9 cellular contexts compared by ENCODE assay signal in the genomic region with DNA sequence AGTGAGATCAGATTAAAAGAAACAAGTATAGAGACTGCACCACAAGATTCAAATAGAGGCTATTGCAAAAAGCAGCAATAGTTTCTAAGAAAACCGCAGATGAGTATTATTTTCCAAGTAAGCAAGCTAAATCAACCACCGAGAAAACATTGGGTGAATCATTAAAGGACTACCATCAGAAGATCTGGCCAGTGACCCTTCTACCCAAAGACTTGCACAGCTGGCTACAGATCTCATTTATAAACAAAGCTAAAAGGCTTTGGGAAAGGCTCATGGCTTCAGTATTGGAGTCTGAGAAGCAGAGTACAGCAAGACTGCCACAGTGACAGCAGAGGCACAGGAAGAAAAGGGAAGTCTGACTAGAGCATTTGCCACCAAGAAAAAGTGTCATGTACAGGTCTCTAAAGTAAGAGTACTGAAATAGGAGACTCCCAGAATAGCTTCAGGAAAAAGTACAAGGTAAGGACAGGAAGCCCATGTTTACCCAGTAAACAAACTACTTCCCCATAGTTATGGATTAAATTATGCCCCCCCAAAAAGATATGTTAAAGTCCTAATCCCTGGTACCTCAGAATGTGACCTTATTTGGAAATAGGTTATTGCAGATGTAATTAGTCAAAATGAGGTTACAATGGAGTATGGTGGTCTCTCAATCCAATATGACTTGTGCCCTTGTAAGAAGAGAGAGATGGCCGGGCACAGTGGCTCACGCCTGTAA. TPM values are rescaled to one million over a fixed set of nuclear protein-coding genes. Genes with fewer than 3 reads are reported as not detected.
DNase-seq lines count a peak whose midpoint lies in the region; ATAC-seq and TF ChIP-seq lines count a peak whose summit lies in the region.
"Had no signal": no experiment of that assay in that cellular context is flagged by ENCODE, and none has a peak within 500 bp of the region (broad histone marks: within the 10 kb centered on the region; RNA-seq: fewer than 3 reads in every experiment).

No MANE protein-coding gene starts in this region.

- H3K4me3 Mint-ChIP-seq in activated T-cell treated with anti-CD3 and anti-CD28 coated beads, Interleukin-2, amount 50 U/mL, for 24 hours: no peak overlapping the region
- H3K4me3 Mint-ChIP-seq: effector memory CD8-positive, alpha-beta T cell had no signal

- no peaks in the 10 kb centered on the region for H3K9me3 Mint-ChIP-seq in activated T-cell treated with anti-CD3 and anti-CD28 coated beads, Interleukin-2, amount 50 U/mL, for 24 hours
- H3K9me3 Mint-ChIP-seq: effector memory CD8-positive, alpha-beta T cell had no signal

- no peak for TF ChIP-seq CTCF in GM10266 (IDR thresholded peaks at IDR 0.05; ENCODE audit: control insufficient read depth, insufficient read depth, low read depth, missing control alignments)

- ATAC-seq in GM21423 (IDR thresholded peaks at IDR 0.05; ENCODE audit: unreplicated experiment) (peak; percentile 95), HG03342 (IDR thresholded peaks at IDR 0.05; ENCODE audit: unreplicated experiment) (peak; percentile 91)
- ATAC-seq: effector memory CD8-positive, alpha-beta T cell had no signal

- no peaks in the 10 kb centered on the region for H3K36me3 Mint-ChIP-seq in activated T-cell treated with anti-CD3 and anti-CD28 coated beads, Interleukin-2, amount 50 U/mL, for 24 hours (ENCODE audit: low read depth)

- H3K4me1 Mint-ChIP-seq in activated T-cell treated with anti-CD3 and anti-CD28 coated beads, Interleukin-2, amount 50 U/mL, for 24 hours (ENCODE audit: low read depth): peaks cover 3% of the 10 kb centered on the region

- peak; percentile 13 for DNase-seq in GM10266 (ENCODE audit: extremely low spot score)
- peak; percentile 20 for DNase-seq in dedifferentiated amniotic fluid mesenchymal stem cell (ENCODE audit: extremely low spot score)
- no peak for DNase-seq in NCI-H2171 (lab: John Stamatoyannopoulos, UW)
- DNase-seq in dermis blood vessel endothelial cell: no peak
- no peak for DNase-seq in activated T-cell treated with anti-CD3 and anti-CD28 coated beads, Interleukin-2, amount 50 U/mL, for 24 hours
- no peak for DNase-seq in pons (ENCODE audit: low spot score)
- DNase-seq: effector memory CD8-positive, alpha-beta T cell had no signal

- H3K27me3 Mint-ChIP-seq in activated T-cell treated with anti-CD3 and anti-CD28 coated beads, Interleukin-2, amount 50 U/mL, for 24 hours: peaks cover 31% of the 10 kb centered on the region

- no peak overlapping the region for H3K27ac Mint-ChIP-seq in activated T-cell treated with anti-CD3 and anti-CD28 coated beads, Interleukin-2, amount 50 U/mL, for 24 hours
- H3K27ac Mint-ChIP-seq: effector memory CD8-positive, alpha-beta T cell had no signal

RNA-seq across cellular contexts. Expression of a gene that starts 19.0 kb away (rescaled TPM):
- total RNA-seq in dermis blood vessel endothelial cell: 11.1 and 27.6 TPM in 2 replicates

RNA-seq across cellular contexts. Expression of a gene that starts 38.3 kb away (rescaled TPM):
- 1.4 and 1.7 TPM in 2 replicates for total RNA-seq in dermis blood vessel endothelial cell

Comparison
In these comparisons a context has a peak if more than half of its experiments do, and no peak if none do; other contexts are left out.
1. DNase-seq: peak in GM10266 (single experiment) and dedifferentiated amniotic fluid mesenchymal stem cell (single experiment); none in NCI-H2171 (single experiment), dermis blood vessel endothelial cell (single experiment), activated T-cell treated with anti-CD3 and anti-CD28 coated beads, Interleukin-2, amount 50 U/mL, for 24 hours (single experiment) and pons (single experiment).